Comparison of ENCODE assay signal across 17 cellular contexts in genomic region chr22:45420011-45420410, GRCh38. TPM values are rescaled to one million over a fixed set of nuclear protein-coding genes. Genes with fewer than 3 reads are reported as not detected.
DNase-seq lines count a peak whose midpoint lies in the region; ATAC-seq and TF ChIP-seq lines count a peak whose summit lies in the region.
"Had no signal": no experiment of that assay in that cellular context is flagged by ENCODE, and none has a peak within 500 bp of the region (broad histone marks: within the 10 kb centered on the region; RNA-seq: fewer than 3 reads in every experiment).

No MANE protein-coding gene starts in this region.

- no peak overlapping the region for H3K4me3 Mint-ChIP-seq in activated CD8-positive, alpha-beta T cell treated with anti-CD3 and anti-CD28 coated beads for 36 hours
- peak overlapping the region; percentile 10 for H3K4me3 Mint-ChIP-seq in glutamatergic neuron (ENCODE audit: unreplicated experiment)
- H3K4me3 Mint-ChIP-seq: CD4-positive, CD25-positive, alpha-beta regulatory T cell; CD8-positive, alpha-beta memory T cell; H9; IgD-negative memory B cell had no signal

- no peaks in the 10 kb centered on the region for H3K4me1 ChIP-seq in HEK293 (ENCODE audit: control insufficient read depth, insufficient read depth, low read length)
- H3K4me1 ChIP-seq: BE2C had no signal

- no peaks in the 10 kb centered on the region; a peak in 1 of 3 replicates for H3K36me3 ChIP-seq in HEK293 (ENCODE audit: control insufficient read depth in 2 of 2, insufficient read depth in 1 of 2, low read length in 2 of 2)
- H3K36me3 ChIP-seq: BE2C had no signal

- TF ChIP-seq CTCF in HEK293 (tag by site-specific recombination; IDR thresholded peaks at IDR 0.05) = no peak
- no peak for TF ChIP-seq CTCF in activated CD8-positive, alpha-beta T cell treated with anti-CD3 and anti-CD28 coated beads for 36 hours (IDR thresholded peaks at IDR 0.05)
- TF ChIP-seq CTCF in glutamatergic neuron (IDR thresholded peaks at IDR 0.05; ENCODE audit: partially characterized antibody, unreplicated experiment) = no peak

- no peak overlapping the region for H3K4me3 ChIP-seq in HEK293 (ENCODE audit: low read depth, low read length)

- CTCF ChIA-PET in HEK293 (lab: Yijun Ruan, JAX) = no interaction called here
- CTCF ChIA-PET in activated CD8-positive, alpha-beta T cell treated with anti-CD3 and anti-CD28 coated beads for 36 hours (lab: Charles Lee) = no interaction called here

- H3K27ac Mint-ChIP-seq in activated CD8-positive, alpha-beta T cell treated with anti-CD3 and anti-CD28 coated beads for 36 hours = no peak overlapping the region
- no peak overlapping the region for H3K27ac Mint-ChIP-seq in glutamatergic neuron (ENCODE audit: unreplicated experiment)
- H3K27ac Mint-ChIP-seq: H9, IgD-negative memory B cell had no signal

- H3K36me3 Mint-ChIP-seq in activated CD8-positive, alpha-beta T cell treated with anti-CD3 and anti-CD28 coated beads for 36 hours (ENCODE audit: low read depth) = peaks cover 35% of the 10 kb centered on the region
- peaks cover 10% of the 10 kb centered on the region for H3K36me3 Mint-ChIP-seq in glutamatergic neuron (ENCODE audit: unreplicated experiment)
- H3K36me3 Mint-ChIP-seq: CD4-positive, CD25-positive, alpha-beta regulatory T cell; CD8-positive, alpha-beta memory T cell; IgD-negative memory B cell had no signal

- H3K9me3 ChIP-seq in HEK293 (ENCODE audit: control insufficient read depth, insufficient read depth, low read depth, low read length) = no peaks in the 10 kb centered on the region
- H3K9me3 ChIP-seq: BE2C had no signal

- no peaks in the 10 kb centered on the region for H3K9me3 Mint-ChIP-seq in activated CD8-positive, alpha-beta T cell treated with anti-CD3 and anti-CD28 coated beads for 36 hours
- peaks cover 3% of the 10 kb centered on the region for H3K9me3 Mint-ChIP-seq in glutamatergic neuron (ENCODE audit: unreplicated experiment)
- H3K9me3 Mint-ChIP-seq: CD8-positive, alpha-beta memory T cell; IgD-negative memory B cell had no signal

- intact Hi-C loops in activated CD8-positive, alpha-beta T cell treated with anti-CD3 and anti-CD28 coated beads for 36 hours (cut with micrococcal nuclease) = no loop called here

- no peaks in the 10 kb centered on the region for H3K27me3 Mint-ChIP-seq in activated CD8-positive, alpha-beta T cell treated with anti-CD3 and anti-CD28 coated beads for 36 hours
- peaks cover 7% of the 10 kb centered on the region for H3K27me3 Mint-ChIP-seq in glutamatergic neuron (ENCODE audit: unreplicated experiment)
- H3K27me3 Mint-ChIP-seq: CD4-positive, CD25-positive, alpha-beta regulatory T cell; CD8-positive, alpha-beta memory T cell had no signal

- DNase-seq in activated CD8-positive, alpha-beta T cell treated with anti-CD3 and anti-CD28 coated beads for 36 hours = peak; percentile 16
- DNase-seq in glutamatergic neuron = no peak
- DNase-seq in activated gamma-delta T cell (lab: John Stamatoyannopoulos, UW) = no peak
- no peak for DNase-seq in putamen (ENCODE audit: low spot score)
- DNase-seq: ACHN; BE2C; C1 segment of cervical spinal cord; CD4-positive, CD25-positive, alpha-beta regulatory T cell; CD8-positive, alpha-beta memory T cell; COR-L47; H9 had no signal

- no peaks in the 10 kb centered on the region for H3K4me1 Mint-ChIP-seq in activated CD8-positive, alpha-beta T cell treated with anti-CD3 and anti-CD28 coated beads for 36 hours (ENCODE audit: low read depth)
- H3K4me1 Mint-ChIP-seq in glutamatergic neuron (ENCODE audit: low read depth, unreplicated experiment) = no peaks in the 10 kb centered on the region
- H3K4me1 Mint-ChIP-seq: CD4-positive, CD25-positive, alpha-beta regulatory T cell; CD8-positive, alpha-beta memory T cell; IgD-negative memory B cell had no signal

- POLR2A ChIA-PET in HEK293 (lab: Yijun Ruan, JAX) = no interaction called here
- POLR2A ChIA-PET in activated CD8-positive, alpha-beta T cell treated with anti-CD3 and anti-CD28 coated beads for 36 hours (lab: Charles Lee) = no interaction called here

- H3K27ac ChIP-seq in HEK293 (ENCODE audit: extremely low read depth, low read depth, low read length) = no peak overlapping the region
- H3K27ac ChIP-seq: HL-60 had no signal

- peak; percentile 24 for ATAC-seq in activated CD8-positive, alpha-beta T cell treated with anti-CD3 and anti-CD28 coated beads for 36 hours
- no peak for ATAC-seq in HG03378 (IDR thresholded peaks at IDR 0.05; ENCODE audit: unreplicated experiment)

TF ChIP-seq in HEK293, 187 proteins besides CTCF, POLR2A, EP300 and RAD21:
- peak; percentile 96 for TF ChIP-seq ZNF623 (tag by site-specific recombination; IDR thresholded peaks at IDR 0.05)
- TF ChIP-seq ZNF155 (tag by site-specific recombination; IDR thresholded peaks at IDR 0.05) = no peak
- no peak for TF ChIP-seq ZNF16 (tag by site-specific recombination; IDR thresholded peaks at IDR 0.05; ENCODE audit: low read depth)
TF ChIP-seq in HEK293: peak in this region for 1.

RNA-seq across cellular contexts. Expression of gene RIBC2, which starts 6.5 kb away (rescaled TPM):
- 10 to 100 TPM in 1 of 2 experiments, 1 to 10 TPM in 1; 9.5 to 10.4 TPM for total RNA-seq in activated CD8-positive, alpha-beta T cell treated with anti-CD3 and anti-CD28 coated beads for 36 hours
- total RNA-seq in glutamatergic neuron (ENCODE audit: unreplicated experiment) = 0.71 TPM

RNA-seq across cellular contexts. Expression of gene SMC1B, which starts 6.6 kb away (rescaled TPM):
- total RNA-seq in activated CD8-positive, alpha-beta T cell treated with anti-CD3 and anti-CD28 coated beads for 36 hours = 1 to 10 TPM; 1.8 TPM
- total RNA-seq in glutamatergic neuron (ENCODE audit: unreplicated experiment) = not detected
- total RNA-seq: CD4-positive, CD25-positive, alpha-beta regulatory T cell; H1; H9; HT1080 had no signal
